In the genomic region with DNA sequence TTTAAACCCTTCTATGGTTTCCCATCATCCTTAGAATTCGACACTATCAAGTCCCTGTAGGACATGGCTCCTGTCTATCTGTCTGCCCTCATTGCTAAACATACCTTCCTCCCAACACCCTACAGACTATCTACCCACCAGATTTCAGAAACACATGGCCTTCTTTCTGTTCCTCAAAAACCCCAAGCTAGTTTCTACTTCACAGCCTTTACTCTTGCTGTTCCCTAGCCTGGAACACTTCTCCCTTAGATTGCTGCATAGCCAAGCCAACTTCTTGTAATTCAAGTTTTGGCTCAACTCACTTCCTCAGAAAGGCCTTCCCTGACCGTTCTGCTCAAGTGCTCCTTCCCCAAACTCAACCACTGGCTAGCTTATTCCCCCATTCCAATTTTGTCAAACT, we compare ENCODE assay signal across 15 cellular contexts.
DNase-seq lines count a peak whose midpoint lies in the region; ATAC-seq lines count a peak whose summit lies in the region.
"Had no signal": no experiment of that assay in that cellular context is flagged by ENCODE, and none has a peak within 500 bp of the region (broad histone marks: within the 10 kb centered on the region; RNA-seq: fewer than 3 reads in every experiment).

No MANE protein-coding gene starts in this region.

- H3K4me3 Mint-ChIP-seq in T-helper 17 cell, result no peak overlapping the region
- H3K4me3 Mint-ChIP-seq: activated T-cell treated with anti-CD3 and anti-CD28 coated beads, Interleukin-2, amount 50 U/mL, for 24 hours; endodermal cell had no signal

- peaks cover 2% of the 10 kb centered on the region for H3K36me3 Mint-ChIP-seq in T-helper 17 cell (ENCODE audit: low read depth)

- no peaks in the 10 kb centered on the region for H3K9me3 ChIP-seq in T-helper 17 cell (ENCODE audit: control insufficient read depth, low read length, poor library complexity, severe bottlenecking)
- H3K9me3 ChIP-seq: ascending aorta, heart left ventricle, prostate gland had no signal

- peaks cover 3% of the 10 kb centered on the region for H3K4me1 Mint-ChIP-seq in T-helper 17 cell

- in situ Hi-C loops in ACHN (cut with HindIII; ENCODE audit: low pct_ligation_motif_present, low pct_unique_long_range_greater_than_20kb, low sequenced_read_pairs), result no loop called here

- no peak overlapping the region for H3K27ac Mint-ChIP-seq in T-helper 17 cell
- H3K27ac Mint-ChIP-seq: activated T-cell treated with anti-CD3 and anti-CD28 coated beads, Interleukin-2, amount 50 U/mL, for 24 hours; endodermal cell had no signal

- no peaks in the 10 kb centered on the region for H3K27me3 Mint-ChIP-seq in T-helper 17 cell
- H3K27me3 Mint-ChIP-seq: activated T-cell treated with anti-CD3 and anti-CD28 coated beads, Interleukin-2, amount 50 U/mL, for 24 hours had no signal

- peak; percentile 72 for ATAC-seq in GM19351 (IDR thresholded peaks at IDR 0.05; ENCODE audit: unreplicated experiment)
- peak; percentile 92 for ATAC-seq in HG03066 (IDR thresholded peaks at IDR 0.05; ENCODE audit: low read depth, unreplicated experiment)
- ATAC-seq in T-helper 17 cell, result peak; percentile 56
- no peak for ATAC-seq in HG03097 (IDR thresholded peaks at IDR 0.05; ENCODE audit: low FRiP score, unreplicated experiment)

- DNase-seq in CD1c-positive myeloid dendritic cell (ENCODE audit: extremely low spot score) (peak; percentile 91), T-helper 17 cell (no peak), NCI-H345 (lab: John Stamatoyannopoulos, UW) (no peak), GOT3 (lab: John Stamatoyannopoulos, UW) (no peak), ACHN (no peak)
- DNase-seq: activated T-cell treated with anti-CD3 and anti-CD28 coated beads, Interleukin-2, amount 50 U/mL, for 24 hours; endodermal cell; KG1; NCI-H2171 treated with DMSO at 0.1 percent for 48 hours had no signal
